In the genomic region with DNA sequence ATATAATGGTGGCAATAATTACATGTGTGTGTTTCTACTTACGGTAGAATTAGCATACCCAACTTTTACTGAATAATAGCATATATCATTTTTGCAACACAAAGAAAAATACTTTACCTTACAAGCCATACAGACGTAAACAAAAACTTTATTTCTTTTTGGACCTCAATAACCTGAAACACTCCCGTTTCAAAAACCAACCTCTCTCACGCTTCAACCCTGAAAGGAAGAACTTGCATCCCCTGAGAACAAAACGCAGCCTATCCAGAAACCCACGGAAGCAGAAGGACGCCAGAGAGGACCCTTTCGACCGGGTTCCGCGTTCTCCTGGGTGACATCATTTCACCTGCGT, we compare ENCODE assay signal across 8 cellular contexts. TPM values are rescaled to one million over a fixed set of nuclear protein-coding genes. Genes with fewer than 3 reads are reported as not detected.
A peak's percentile ranks its signal among the peaks of the same experiment; 100 is the strongest.
DNase-seq lines count a peak whose midpoint lies in the region; ATAC-seq and TF ChIP-seq lines count a peak whose summit lies in the region.

A gene (minus strand): TSS at position 290 of the 352 bp plus-strand sequence. CDS start 161 bp downstream, at position 129.

- CTCF ChIA-PET in HCT116 (lab: Charles Lee), result no interaction called here
- CTCF ChIA-PET in WTC11 (lab: Charles Lee), result interaction anchor here (1.6 kb wide), 1 partner anchor 7 kb away, joined by 4 read pairs; no protein-coding TSS in a partner anchor

- no peak for TF ChIP-seq POLR2A in HCT116 (IDR thresholded peaks at IDR 0.05; ENCODE audit: borderline replicate concordance, extremely low read depth, insufficient read depth, insufficient read length)

- 0 out of 2 replicates have a peak, but pooled peaks have one; percentile 5 for TF ChIP-seq RAD21 in HCT116 (IDR thresholded peaks at IDR 0.05; ENCODE audit: low read depth)

- TF ChIP-seq CTCF in HCT116 (IDR thresholded peaks at IDR 0.05 in 2 of 3, conservative IDR thresholded peaks at IDR 0.05 in 1 of 3; ENCODE audit: borderline replicate concordance in 1 of 3, insufficient read depth in 1 of 3, low read depth in 2 of 3, low read length in 2 of 3), result no peak
- no peak for TF ChIP-seq CTCF in WTC11 (IDR thresholded peaks at IDR 0.05)
- TF ChIP-seq CTCF in fibroblast of pulmonary artery (IDR thresholded peaks at IDR 0.05; ENCODE audit: low read length, missing control alignments), result no peak
- TF ChIP-seq CTCF in osteoblast (IDR thresholded peaks at IDR 0.05; ENCODE audit: extremely low read depth, low read depth, low read length), result no peak

- BruUV-seq in HCT116 (replicated peaks; lab: Mats Ljungman, UMichigan), result TSS peak; percentile 75

- peak within 1 kb of the TSS; percentile 94 for H3K4me3 Mint-ChIP-seq in WTC11

- peak within 1 kb of the TSS; percentile 65 to 85 for H3K4me3 ChIP-seq in HCT116 (replicated peaks in 1 of 2; ENCODE audit: low read depth in 1 of 2, low read length in 2 of 2)
- H3K4me3 ChIP-seq in fibroblast of pulmonary artery (replicated peaks; ENCODE audit: low read depth, low read length), result peak within 1 kb of the TSS; percentile 68
- peak within 1 kb of the TSS; percentile 90 for H3K4me3 ChIP-seq in osteoblast (ENCODE audit: insufficient read depth, low read length)

- H3K36me3 ChIP-seq in HCT116 (ENCODE audit: control insufficient read depth in 1 of 2, insufficient read depth in 2 of 2, low read length in 2 of 2) (no peaks in the 10 kb centered on the region), osteoblast (ENCODE audit: insufficient read depth, low read length) (peaks cover 2% of the 10 kb centered on the region)

- RAD21 ChIA-PET in HCT116 (lab: Charles Lee; ENCODE audit: low non-redundant PET in 1 of 2, low total read pairs in 2 of 2, uncharacterized antibody in 2 of 2, unreplicated experiment in 2 of 2), result no interaction called here

- H3K9me2 ChIP-seq in HCT116 (ENCODE audit: insufficient read depth), result no peaks in the 10 kb centered on the region

- intact Hi-C loops in HCT116 (cut with micrococcal nuclease), result loop anchor here (10.0 kb wide), 1 partner anchor 225 kb away; no protein-coding TSS in a partner anchor

- peaks cover 49% of the 10 kb centered on the region for H3K79me2 ChIP-seq in HCT116 (ENCODE audit: insufficient read depth, low read length)
- peaks cover 65% of the 10 kb centered on the region for H3K79me2 ChIP-seq in osteoblast (ENCODE audit: insufficient read depth, low read length)

- H2AFZ ChIP-seq in HCT116 (ENCODE audit: low read depth, low read length, poor library complexity, severe bottlenecking) (no peak within 1 kb of the TSS), osteoblast (ENCODE audit: low read length) (peak within 1 kb of the TSS; percentile 80)

- H3K27ac Mint-ChIP-seq in WTC11, result peak within 1 kb of the TSS; percentile 99

- H3K27ac ChIP-seq in HCT116 (ENCODE audit: low read depth, low read length), result peak within 1 kb of the TSS; percentile 90
- peak within 1 kb of the TSS; percentile 76 for H3K27ac ChIP-seq in osteoblast (ENCODE audit: low read depth, low read length)

- no peak for DNase-seq in HCT116 (ENCODE audit: low read depth, low spot score)
- no peak for DNase-seq in WTC11 (ENCODE audit: low spot score)
- no peak for DNase-seq in fibroblast of pulmonary artery (ENCODE audit: low read depth)
- DNase-seq in osteoblast (ENCODE audit: insufficient read length, low spot score, missing footprints), result no peak
- DNase-seq in NCI-H748 (lab: John Stamatoyannopoulos, UW; ENCODE audit: unreplicated experiment), result no peak
- DNase-seq in NCI-H1105 treated with DMSO at 0.1 percent for 48 hours (lab: John Stamatoyannopoulos, UW), result no peak
- DNase-seq in RKO (ENCODE audit: low spot score), result no peak

- POLR2A ChIA-PET in HCT116 (lab: Charles Lee) (no interaction called here), WTC11 (lab: Charles Lee) (interaction anchor here (0.7 to 0.8 kb wide), 4 partner anchors 29 to 128 kb away, joined by 3 to 4 read pairs (median 3); no protein-coding TSS in a partner anchor)

- H3K36me3 Mint-ChIP-seq in WTC11, result no peaks in the 10 kb centered on the region

- H4K20me1 ChIP-seq in HCT116 (ENCODE audit: insufficient read depth), result no peaks in the 10 kb centered on the region
- peaks cover 15% of the 10 kb centered on the region for H4K20me1 ChIP-seq in osteoblast (ENCODE audit: insufficient read depth, low read length)

- H3K27me3 Mint-ChIP-seq in WTC11 (ENCODE audit: low read depth), result no peaks in the 10 kb centered on the region

- peaks cover 26% of the 10 kb centered on the region for H3K4me1 Mint-ChIP-seq in WTC11

- peak within 1 kb of the TSS; percentile 90 for H3K4me2 ChIP-seq in HCT116 (ENCODE audit: low read length)
- H3K4me2 ChIP-seq in osteoblast (ENCODE audit: insufficient read depth, low read length), result peak within 1 kb of the TSS; percentile 97

- peak within 1 kb of the TSS; percentile 71 for H3K9ac ChIP-seq in HCT116 (ENCODE audit: low read length)

- H3K27me3 ChIP-seq in HCT116 (ENCODE audit: insufficient read depth, low read length), result no peaks in the 10 kb centered on the region
- no peaks in the 10 kb centered on the region for H3K27me3 ChIP-seq in osteoblast (ENCODE audit: insufficient read depth, low read length)

- no peak for ATAC-seq in HCT116
- ATAC-seq in WTC11, result no peak
- no peak for ATAC-seq in GM19397 (IDR thresholded peaks at IDR 0.05; ENCODE audit: unreplicated experiment)

- no peaks in the 10 kb centered on the region for H3K9me3 ChIP-seq in HCT116 (ENCODE audit: control insufficient read depth in 1 of 2, insufficient read depth in 1 of 2, low read depth in 1 of 2, low read length in 2 of 2)
- no peaks in the 10 kb centered on the region for H3K9me3 ChIP-seq in osteoblast (ENCODE audit: low read depth, low read length)

- no peaks in the 10 kb centered on the region for H3K9me3 Mint-ChIP-seq in WTC11

- H3K4me1 ChIP-seq in HCT116 (ENCODE audit: control insufficient read depth in 1 of 2, insufficient read depth in 2 of 2, low read length in 2 of 2), result peaks cover 7 to 23% of the 10 kb centered on the region in 2 experiments; a peak in 3 of 4 replicates
- H3K4me1 ChIP-seq in osteoblast (ENCODE audit: insufficient read depth, low read length), result peaks cover 25% of the 10 kb centered on the region

TF ChIP-seq in HCT116, 20 proteins besides CTCF, POLR2A, EP300 and RAD21 (continues in another document):
- TF ChIP-seq, protein P1, sequence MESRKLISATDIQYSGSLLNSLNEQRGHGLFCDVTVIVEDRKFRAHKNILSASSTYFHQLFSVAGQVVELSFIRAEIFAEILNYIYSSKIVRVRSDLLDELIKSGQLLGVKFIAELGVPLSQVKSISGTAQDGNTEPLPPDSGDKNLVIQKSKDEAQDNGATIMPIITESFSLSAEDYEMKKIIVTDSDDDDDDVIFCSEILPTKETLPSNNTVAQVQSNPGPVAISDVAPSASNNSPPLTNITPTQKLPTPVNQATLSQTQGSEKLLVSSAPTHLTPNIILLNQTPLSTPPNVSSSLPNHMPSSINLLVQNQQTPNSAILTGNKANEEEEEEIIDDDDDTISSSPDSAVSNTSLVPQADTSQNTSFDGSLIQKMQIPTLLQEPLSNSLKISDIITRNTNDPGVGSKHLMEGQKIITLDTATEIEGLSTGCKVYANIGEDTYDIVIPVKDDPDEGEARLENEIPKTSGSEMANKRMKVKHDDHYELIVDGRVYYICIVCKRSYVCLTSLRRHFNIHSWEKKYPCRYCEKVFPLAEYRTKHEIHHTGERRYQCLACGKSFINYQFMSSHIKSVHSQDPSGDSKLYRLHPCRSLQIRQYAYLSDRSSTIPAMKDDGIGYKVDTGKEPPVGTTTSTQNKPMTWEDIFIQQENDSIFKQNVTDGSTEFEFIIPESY (IDR thresholded peaks at IDR 0.05; ENCODE audit: extremely low read depth, insufficient replicate concordance, low read length), result no peak
- no peak for TF ChIP-seq ZNF274 (IDR thresholded peaks at IDR 0.05; ENCODE audit: low read depth, low read length)
- TF ChIP-seq EZH2 (IDR thresholded peaks at IDR 0.05), result no peak
- no peak for TF ChIP-seq YY1 (IDR thresholded peaks at IDR 0.05; ENCODE audit: extremely low read depth, insufficient replicate concordance, low read depth, low read length)
- no peak for TF ChIP-seq CEBPB (IDR thresholded peaks at IDR 0.05; ENCODE audit: low read depth)
- no peak for TF ChIP-seq SP1 (IDR thresholded peaks at IDR 0.05; ENCODE audit: low read depth)
- TF ChIP-seq EZH2phosphoT487 (IDR thresholded peaks at IDR 0.05; ENCODE audit: borderline replicate concordance), result no peak
- 0 out of 2 replicates have a peak, but pooled peaks have one; percentile 10 for TF ChIP-seq SRF (IDR thresholded peaks at IDR 0.05; ENCODE audit: low read depth)
- TF ChIP-seq CBX3 (IDR thresholded peaks at IDR 0.05; ENCODE audit: low read depth), result 0 out of 2 replicates have a peak, but pooled peaks have one; percentile 26

TF ChIP-seq in WTC11, 78 proteins besides CTCF, POLR2A, EP300 and RAD21:
- TF ChIP-seq SP1 (CRISPR knock-in tag; conservative IDR thresholded peaks at IDR 0.05), result no peak
- TF ChIP-seq, protein P2, sequence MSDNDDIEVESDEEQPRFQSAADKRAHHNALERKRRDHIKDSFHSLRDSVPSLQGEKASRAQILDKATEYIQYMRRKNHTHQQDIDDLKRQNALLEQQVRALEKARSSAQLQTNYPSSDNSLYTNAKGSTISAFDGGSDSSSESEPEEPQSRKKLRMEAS (CRISPR knock-in tag; IDR thresholded peaks at IDR 0.05), result 0 out of 2 replicates have a peak, but pooled peaks have one; percentile 39

RNA-seq across cellular contexts. Expression of the gene that starts here (rescaled TPM):
- 18.1 TPM for total RNA-seq in HCT116 (2021; ENCODE audit: unreplicated experiment)
- 9.8 and 15.3 TPM in 2 replicates for polyA plus RNA-seq in HCT116 (2012)
- 56.4 to 64.7 TPM (median 59.2 TPM) in 3 replicates for total RNA-seq in WTC11 (2021)
- 12.4 and 12.7 TPM in 2 replicates for total RNA-seq in osteoblast
